12 cellular contexts compared by ENCODE assay signal in the genomic region with DNA sequence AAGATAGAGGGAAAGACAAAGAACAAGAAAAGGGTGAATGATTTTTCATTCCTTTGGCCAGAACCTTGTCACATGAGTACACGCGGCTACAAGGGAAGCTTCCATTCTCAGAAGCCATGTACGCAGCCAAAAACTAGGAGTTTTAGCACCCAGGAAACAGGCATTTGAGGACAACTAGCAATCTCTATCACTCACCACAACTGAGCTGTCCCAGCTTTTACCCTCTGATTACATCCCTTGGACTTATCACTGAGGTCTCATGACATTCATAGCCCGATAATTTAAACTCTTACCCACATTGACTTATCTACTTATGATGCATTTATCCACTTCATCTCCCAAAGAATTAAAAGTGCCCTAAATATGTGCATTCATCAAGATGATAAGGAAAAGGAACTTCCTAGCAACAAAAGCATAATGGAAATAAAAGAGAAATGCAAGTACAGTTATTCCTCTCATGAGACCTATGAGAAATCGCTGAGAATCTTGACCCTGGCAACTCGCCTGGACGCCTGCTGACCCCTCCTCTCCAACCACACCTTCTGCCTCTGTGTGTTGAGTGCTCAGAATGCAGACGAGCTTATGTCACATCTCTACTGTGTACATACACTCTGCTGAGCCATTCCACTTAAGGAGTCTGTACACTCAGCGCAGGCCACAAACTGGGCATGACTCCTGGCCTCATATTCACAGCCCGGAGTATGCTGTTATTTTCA. TPM values are rescaled to one million over a fixed set of nuclear protein-coding genes. Genes with fewer than 3 reads are reported as not detected.
A peak's percentile ranks its signal among the peaks of the same experiment; 100 is the strongest.
DNase-seq lines count a peak whose midpoint lies in the region; ATAC-seq and TF ChIP-seq lines count a peak whose summit lies in the region.
"Had no signal": no experiment of that assay in that cellular context is flagged by ENCODE, and none has a peak within 500 bp of the region (broad histone marks: within the 10 kb centered on the region; RNA-seq: fewer than 3 reads in every experiment).

No MANE protein-coding gene starts in this region.

- H2BK120ac ChIP-seq in trophoblast cell (ENCODE audit: insufficient read depth, low read length, poor library complexity), result no peak overlapping the region

- H3K4me3 ChIP-seq in HEK293 (ENCODE audit: low read depth, low read length) (no peak overlapping the region), cardiac fibroblast (replicated peaks in 1 of 2; ENCODE audit: low read depth in 2 of 2, low read length in 2 of 2) (no peak overlapping the region), trophoblast cell (ENCODE audit: low read depth, low read length) (no peak overlapping the region)
- H3K4me3 ChIP-seq: skin epidermis had no signal

- H3K4ac ChIP-seq in trophoblast cell (ENCODE audit: low read depth, low read length), result no peak overlapping the region

- CTCF ChIA-PET in HEK293 (lab: Yijun Ruan, JAX), result interaction anchor here (0.5 to 0.7 kb wide), 3 partner anchors 131 to 505 kb away, joined by 3 to 4 read pairs (median 3); no protein-coding TSS in a partner anchor

- no peak overlapping the region for H2AFZ ChIP-seq in trophoblast cell (ENCODE audit: insufficient read depth, low read length, poor library complexity)

- H3K9ac ChIP-seq in trophoblast cell (ENCODE audit: low read length), result no peak overlapping the region

- H3K27me3 ChIP-seq in trophoblast cell (ENCODE audit: insufficient read depth, low read length), result no peaks in the 10 kb centered on the region
- H3K27me3 ChIP-seq: testis had no signal

- no peak overlapping the region for H3K18ac ChIP-seq in trophoblast cell (ENCODE audit: low read length)

- no peak overlapping the region for H3K23ac ChIP-seq in trophoblast cell (ENCODE audit: low read length)

- no peak overlapping the region for H2AK5ac ChIP-seq in trophoblast cell (ENCODE audit: low read length)

- no peak overlapping the region for H4K12ac ChIP-seq in trophoblast cell (ENCODE audit: low read depth, low read length)

- no CpG with 5 or more reads among the region's 10 CpGs for WGBS in trophoblast cell (ENCODE audit: extremely low coverage, insufficient coverage, insufficient read length)

- no peak overlapping the region for H2BK12ac ChIP-seq in trophoblast cell (ENCODE audit: low read length)

- H4K8ac ChIP-seq in trophoblast cell (ENCODE audit: low read depth, low read length), result no peak overlapping the region

- H3K27ac ChIP-seq in HEK293 (ENCODE audit: extremely low read depth, low read depth, low read length), result no peak overlapping the region
- no peak overlapping the region for H3K27ac ChIP-seq in trophoblast cell (ENCODE audit: low read depth, low read length)
- H3K27ac ChIP-seq: testis had no signal

- H3K14ac ChIP-seq in trophoblast cell (ENCODE audit: low read length), result no peak overlapping the region

- peak; percentile 45 for DNase-seq in NCI-H2196 (lab: John Stamatoyannopoulos, UW; ENCODE audit: unreplicated experiment)
- peak; percentile 70 to 86 for DNase-seq in cardiac fibroblast (ENCODE audit: low read depth in 2 of 2)
- peak; percentile 85 to 88 for DNase-seq in trophoblast cell
- no peak for DNase-seq in NCI-H187 (lab: John Stamatoyannopoulos, UW)
- no peak for DNase-seq in cerebellar nuclear complex (lab: John Stamatoyannopoulos, UW)
- DNase-seq: activated CD8-positive, alpha-beta memory T cell treated with anti-CD3 and anti-CD28 coated beads, Interleukin-2, amount 50 U/mL, for 48 hours; effector CD4-positive, alpha-beta T cell; NCI-H2171 treated with DMSO at 0.1 percent for 48 hours; testis had no signal

- no peaks in the 10 kb centered on the region for H3K79me2 ChIP-seq in trophoblast cell (ENCODE audit: control insufficient read depth, insufficient read depth, low read length, poor library complexity)

- no peak overlapping the region for H2BK5ac ChIP-seq in trophoblast cell (ENCODE audit: low read depth, low read length, poor library complexity)

- H3K36me3 ChIP-seq in HEK293 (ENCODE audit: control insufficient read depth in 2 of 2, insufficient read depth in 1 of 2, low read length in 2 of 2), result no peaks in the 10 kb centered on the region
- H3K36me3 ChIP-seq in trophoblast cell (ENCODE audit: control insufficient read depth in 1 of 2, insufficient read depth in 2 of 2, low read length in 2 of 2), result no peaks in the 10 kb centered on the region

- no peaks in the 10 kb centered on the region for H3K4me1 ChIP-seq in HEK293 (ENCODE audit: control insufficient read depth, insufficient read depth, low read length)
- H3K4me1 ChIP-seq in trophoblast cell (ENCODE audit: control insufficient read depth in 1 of 2, insufficient read depth in 2 of 2, low read length in 2 of 2), result no peaks in the 10 kb centered on the region
- H3K4me1 ChIP-seq: testis had no signal

- no peak for ATAC-seq in HG03039 (IDR thresholded peaks at IDR 0.05; ENCODE audit: unreplicated experiment)

- H4K91ac ChIP-seq in trophoblast cell (ENCODE audit: low read depth, low read length), result no peak overlapping the region

- H3K9me3 ChIP-seq in HEK293 (ENCODE audit: control insufficient read depth, insufficient read depth, low read depth, low read length) (no peaks in the 10 kb centered on the region), trophoblast cell (ENCODE audit: insufficient read depth, low read depth, low read length) (no peaks in the 10 kb centered on the region)
- H3K9me3 ChIP-seq: testis had no signal

- H3K4me2 ChIP-seq in trophoblast cell (ENCODE audit: low read length), result no peak overlapping the region

- TF ChIP-seq CTCF in HEK293 (tag by site-specific recombination; IDR thresholded peaks at IDR 0.05) (no peak), cardiac fibroblast (IDR thresholded peaks at IDR 0.05; ENCODE audit: low read depth, low read length) (no peak)

- no peaks in the 10 kb centered on the region for H3K79me1 ChIP-seq in trophoblast cell (ENCODE audit: low read length)

- POLR2A ChIA-PET in HEK293 (lab: Yijun Ruan, JAX), result no interaction called here

TF ChIP-seq in HEK293, 187 proteins besides CTCF, POLR2A, EP300 and RAD21:
- TF ChIP-seq ZNF596 (tag by site-specific recombination; IDR thresholded peaks at IDR 0.05), result no peak
- TF ChIP-seq ZNF664 (tag by site-specific recombination; IDR thresholded peaks at IDR 0.05), result no peak
- 0 out of 2 replicates have a peak, but pooled peaks have one; percentile 18 for TF ChIP-seq ZNF335 (tag by site-specific recombination; conservative IDR thresholded peaks at IDR 0.05)
- TF ChIP-seq ZNF366 (tag by site-specific recombination; conservative IDR thresholded peaks at IDR 0.05), result no peak

RNA-seq across cellular contexts. Expression of a gene that starts 28.7 kb away (rescaled TPM):
- polyA plus RNA-seq in trophoblast cell (2013), result 7.2 and 8.1 TPM in 2 replicates

RNA-seq across cellular contexts. Expression of a gene that starts 36.0 kb away (rescaled TPM):
- 4.0 and 4.1 TPM in 2 replicates for polyA plus RNA-seq in trophoblast cell (2013)

RNA-seq across cellular contexts. Expression of a gene that starts 59.8 kb away (rescaled TPM):
- 12.8 and 12.9 TPM in 2 replicates for polyA plus RNA-seq in trophoblast cell (2013)

Comparison
In these comparisons a context has a peak if more than half of its experiments do, and no peak if none do; other contexts are left out.
1. DNase-seq: peak in NCI-H2196 (single experiment), cardiac fibroblast (2 of 2) and trophoblast cell (2 of 2); none in NCI-H187 (0 of 2) and cerebellar nuclear complex (0 of 2).